In genomic region chr2:206253125-206253787, GRCh38 we compare ENCODE assay signal across 24 cellular contexts.
"Had no signal": no experiment of that assay in that cellular context is flagged by ENCODE, and none has a peak within 500 bp of the region (broad histone marks: within the 10 kb centered on the region; RNA-seq: fewer than 3 reads in every experiment).

No MANE protein-coding gene starts in this region.

- ATAC-seq: mucosa of descending colon; naive thymus-derived CD4-positive, alpha-beta T cell; right cardiac atrium; stimulated activated memory B cell treated with anti-CD40 and anti-IgM and Interleukin-4, amounts not matched to agents 10 μg/mL and 1 μg/mL and 100 μg/mL, for 72 hours had no signal

- DNase-seq: dermis blood vessel endothelial cell; effector memory CD4-positive, alpha-beta T cell; erythroblast; esophagus squamous epithelium; foreskin melanocyte; glutamatergic neuron; hypothalamus; mucosa of descending colon; naive thymus-derived CD4-positive, alpha-beta T cell; nucleus accumbens; right cardiac atrium; sigmoid colon; stimulated activated CD4-positive, alpha-beta T cell treated with anti-CD3 and anti-CD28 coated beads, Interleukin-4, amount 100 ng/mL, for 4 hours; upper lobe of left lung had no signal

- H3K4me1 Mint-ChIP-seq: mesothelial cell of epicardium, nephron had no signal

- H3K4me3 ChIP-seq: coronary artery, esophagus squamous epithelium, lung, mucosa of descending colon, prostate gland, sigmoid colon, thoracic aorta, tibial nerve, upper lobe of left lung had no signal

- H3K27ac ChIP-seq: coronary artery, esophagus squamous epithelium, prostate gland, sigmoid colon, thoracic aorta, tibial nerve, upper lobe of left lung had no signal

- H3K36me3 ChIP-seq: esophagus squamous epithelium, prostate gland, sigmoid colon, thoracic aorta, tibial nerve, upper lobe of left lung had no signal

- H3K9me3 Mint-ChIP-seq: stimulated activated memory B cell treated with anti-CD40 and anti-IgM and Interleukin-4, amounts not matched to agents 10 μg/mL and 1 μg/mL and 100 μg/mL, for 72 hours had no signal

- H3K27ac Mint-ChIP-seq: memory B cell; mesothelial cell of epicardium; naive thymus-derived CD4-positive, alpha-beta T cell; nephron; stimulated activated memory B cell treated with anti-CD40 and anti-IgM and Interleukin-4, amounts not matched to agents 10 μg/mL and 1 μg/mL and 100 μg/mL, for 72 hours; stimulated activated naive CD8-positive, alpha-beta T cell treated with anti-CD3 and anti-CD28 coated beads, Interleukin-15, Interleukin-2, amounts not matched to agents 100 ng/mL and 50 ng/mL, for 24 hours had no signal

- H3K36me3 Mint-ChIP-seq: mesothelial cell of epicardium; stimulated activated memory B cell treated with anti-CD40 and anti-IgM and Interleukin-4, amounts not matched to agents 10 μg/mL and 1 μg/mL and 100 μg/mL, for 72 hours had no signal

- H3K9me3 ChIP-seq: esophagus squamous epithelium, mucosa of descending colon, prostate gland, thoracic aorta, upper lobe of left lung had no signal

- H3K4me3 Mint-ChIP-seq: memory B cell; mesothelial cell of epicardium; nephron; stimulated activated memory B cell treated with anti-CD40 and anti-IgM and Interleukin-4, amounts not matched to agents 10 μg/mL and 1 μg/mL and 100 μg/mL, for 72 hours; stimulated activated naive CD8-positive, alpha-beta T cell treated with anti-CD3 and anti-CD28 coated beads, Interleukin-15, Interleukin-2, amounts not matched to agents 100 ng/mL and 50 ng/mL, for 24 hours had no signal

- H3K4me1 ChIP-seq: prostate gland, sigmoid colon, upper lobe of left lung had no signal
